In genomic region chr5:150154618-150155134, GRCh38 we compare ENCODE assay signal across 1 cellular context.
TF ChIP-seq lines count a peak whose summit lies in the region.

No MANE protein-coding gene starts in this region.

TF ChIP-seq in HepG2, 621 proteins besides CTCF, POLR2A, EP300 and RAD21:
- TF ChIP-seq ZNF230 (CRISPR knock-in tag; IDR thresholded peaks at IDR 0.05) (no peak), SP2 (CRISPR knock-in tag; IDR thresholded peaks at IDR 0.05) (no peak), KDM1A (CRISPR knock-in tag; IDR thresholded peaks at IDR 0.05) (no peak), ZNF781 (CRISPR knock-in tag; IDR thresholded peaks at IDR 0.05; ENCODE audit: borderline replicate concordance, not compliant biosample characterization) (no peak), ARID3A (IDR thresholded peaks at IDR 0.05; ENCODE audit: low read depth, low read length) (no peak), IRF2 (CRISPR knock-in tag; IDR thresholded peaks at IDR 0.05) (no peak), MAFF (IDR thresholded peaks at IDR 0.05; ENCODE audit: low read depth, low read length) (no peak), NFIC (IDR thresholded peaks at IDR 0.05; ENCODE audit: low read length) (no peak), ZNF234 (CRISPR knock-in tag; conservative IDR thresholded peaks at IDR 0.05) (no peak), BCL6 (CRISPR knock-in tag; IDR thresholded peaks at IDR 0.05) (no peak)
- TF ChIP-seq, protein P1, sequence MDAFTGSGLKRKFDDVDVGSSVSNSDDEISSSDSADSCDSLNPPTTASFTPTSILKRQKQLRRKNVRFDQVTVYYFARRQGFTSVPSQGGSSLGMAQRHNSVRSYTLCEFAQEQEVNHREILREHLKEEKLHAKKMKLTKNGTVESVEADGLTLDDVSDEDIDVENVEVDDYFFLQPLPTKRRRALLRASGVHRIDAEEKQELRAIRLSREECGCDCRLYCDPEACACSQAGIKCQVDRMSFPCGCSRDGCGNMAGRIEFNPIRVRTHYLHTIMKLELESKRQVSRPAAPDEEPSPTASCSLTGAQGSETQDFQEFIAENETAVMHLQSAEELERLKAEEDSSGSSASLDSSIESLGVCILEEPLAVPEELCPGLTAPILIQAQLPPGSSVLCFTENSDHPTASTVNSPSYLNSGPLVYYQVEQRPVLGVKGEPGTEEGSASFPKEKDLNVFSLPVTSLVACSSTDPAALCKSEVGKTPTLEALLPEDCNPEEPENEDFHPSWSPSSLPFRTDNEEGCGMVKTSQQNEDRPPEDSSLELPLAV (CRISPR knock-in tag; conservative IDR thresholded peaks at IDR 0.05; ENCODE audit: low read depth) = no peak
